Comparison of ENCODE assay signal across 11 cellular contexts in the genomic region with DNA sequence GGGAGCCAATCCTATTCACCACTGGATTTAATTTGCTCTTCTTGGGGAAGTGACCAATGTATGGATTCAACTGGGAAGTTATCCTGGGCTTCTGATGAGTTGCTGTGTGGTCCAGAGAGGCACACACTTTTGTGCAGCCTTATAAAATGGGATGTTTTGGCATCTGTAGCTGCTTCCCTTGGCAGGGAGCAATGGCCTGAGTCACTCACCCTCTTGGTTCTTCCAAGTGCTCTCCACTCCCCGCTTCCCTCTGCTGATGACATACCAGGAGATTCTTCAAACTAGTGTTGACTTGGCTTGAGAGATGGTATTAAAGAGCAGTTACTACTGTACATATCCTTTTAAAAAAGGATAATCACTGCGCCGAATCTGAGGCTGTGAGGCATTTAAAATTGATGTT.
A peak's percentile ranks its signal among the peaks of the same experiment; 100 is the strongest.
DNase-seq lines count a peak whose midpoint lies in the region; ATAC-seq and TF ChIP-seq lines count a peak whose summit lies in the region.
"Had no signal": no experiment of that assay in that cellular context is flagged by ENCODE, and none has a peak within 500 bp of the region (broad histone marks: within the 10 kb centered on the region; RNA-seq: fewer than 3 reads in every experiment).

No MANE protein-coding gene starts in this region.

- H3K4me1 ChIP-seq in gastrocnemius medialis: peaks cover 49 to 61% of the 10 kb centered on the region in 2 donors

- H3K9me3 ChIP-seq in gastrocnemius medialis: no peaks in the 10 kb centered on the region
- H3K9me3 ChIP-seq: vagina had no signal

- no peaks in the 10 kb centered on the region for H3K36me3 ChIP-seq in gastrocnemius medialis
- H3K36me3 ChIP-seq: vagina had no signal

- H3K27ac ChIP-seq in gastrocnemius medialis: peak overlapping the region; percentile 62 to 76 (median 71)
- H3K27ac ChIP-seq: vagina had no signal

- H3K27me3 ChIP-seq in gastrocnemius medialis: no peaks in the 10 kb centered on the region
- H3K27me3 ChIP-seq: vagina had no signal

- intact Hi-C loops in gastrocnemius medialis (cut with DNase I; ENCODE audit: low total_unique reads): loop anchor here (5.0 to 10.0 kb wide), 2 partner anchors 84 to 427 kb away; no protein-coding TSS in a partner anchor

- in situ Hi-C loops in gastrocnemius medialis (cut with MboI; ENCODE audit: low sequenced_read_pairs in 4 of 4): loop anchor here in 1 of 4 donors (25.0 kb wide), 1 partner anchor 89 kb away; no protein-coding TSS in a partner anchor

- peak; percentile 89 for DNase-seq in GM03348 (ENCODE audit: low spot score)
- peak; percentile 51 for DNase-seq in fibroblast of villous mesenchyme (ENCODE audit: low read depth)
- DNase-seq in gastrocnemius medialis: peak; percentile 62 to 83
- no peak for DNase-seq in SKM-1 treated with dmso at 0.1 percent for 144 hours (lab: John Stamatoyannopoulos, UW; ENCODE audit: unreplicated experiment)
- no peak for DNase-seq in stimulated activated CD4-positive, alpha-beta T cell treated with anti-CD3 and anti-CD28 coated beads, Interleukin-1b, Interleukin-23, amount 100 ng/mL, for 48 hours
- DNase-seq in NCI-H2196 (lab: John Stamatoyannopoulos, UW; ENCODE audit: unreplicated experiment): no peak
- DNase-seq: NCI-H2081 treated with DMSO at 0.1 percent for 48 hours; stimulated activated CD4-positive, alpha-beta T cell treated with anti-CD3 and anti-CD28 coated beads, Interleukin-4, amount 100 ng/mL, for 24 hours had no signal

- TF ChIP-seq CTCF in fibroblast of villous mesenchyme (IDR thresholded peaks at IDR 0.05; ENCODE audit: insufficient read depth, low read depth, low read length): no peak
- no peak for TF ChIP-seq CTCF in gastrocnemius medialis (IDR thresholded peaks at IDR 0.05 in 4 of 5, conservative IDR thresholded peaks at IDR 0.05 in 1 of 5)

- no peak for TF ChIP-seq POLR2A in gastrocnemius medialis (IDR thresholded peaks at IDR 0.05)

- ATAC-seq in SK-N-SH treated with all-trans-retinoic acid at 6 μM for 48 hours: peak; percentile 94
- ATAC-seq in gastrocnemius medialis: peak; percentile 90 to 93
- ATAC-seq in GM21619 (IDR thresholded peaks at IDR 0.05; ENCODE audit: unreplicated experiment): no peak

- H3K4me3 ChIP-seq in fibroblast of villous mesenchyme (ENCODE audit: low read depth, low read length) (no peak overlapping the region), gastrocnemius medialis (no peak overlapping the region)
- H3K4me3 ChIP-seq: vagina had no signal

TF ChIP-seq in SK-N-SH treated with all-trans-retinoic acid at 6 μM for 48 hours, 23 proteins besides CTCF, POLR2A, EP300 and RAD21:
- TF ChIP-seq ISL1 (CRISPR knock-in tag; IDR thresholded peaks at IDR 0.05): no peak
- no peak for TF ChIP-seq TCF4 (CRISPR knock-in tag; IDR thresholded peaks at IDR 0.05; ENCODE audit: borderline replicate concordance)
- no peak for TF ChIP-seq ZNF70 (CRISPR knock-in tag; IDR thresholded peaks at IDR 0.05)
- no peak for TF ChIP-seq ZFP3 (CRISPR knock-in tag; IDR thresholded peaks at IDR 0.05)
- TF ChIP-seq, protein P1, sequence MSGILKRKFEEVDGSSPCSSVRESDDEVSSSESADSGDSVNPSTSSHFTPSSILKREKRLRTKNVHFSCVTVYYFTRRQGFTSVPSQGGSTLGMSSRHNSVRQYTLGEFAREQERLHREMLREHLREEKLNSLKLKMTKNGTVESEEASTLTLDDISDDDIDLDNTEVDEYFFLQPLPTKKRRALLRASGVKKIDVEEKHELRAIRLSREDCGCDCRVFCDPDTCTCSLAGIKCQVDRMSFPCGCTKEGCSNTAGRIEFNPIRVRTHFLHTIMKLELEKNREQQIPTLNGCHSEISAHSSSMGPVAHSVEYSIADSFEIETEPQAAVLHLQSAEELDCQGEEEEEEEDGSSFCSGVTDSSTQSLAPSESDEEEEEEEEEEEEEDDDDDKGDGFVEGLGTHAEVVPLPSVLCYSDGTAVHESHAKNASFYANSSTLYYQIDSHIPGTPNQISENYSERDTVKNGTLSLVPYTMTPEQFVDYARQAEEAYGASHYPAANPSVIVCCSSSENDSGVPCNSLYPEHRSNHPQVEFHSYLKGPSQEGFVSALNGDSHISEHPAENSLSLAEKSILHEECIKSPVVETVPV (CRISPR knock-in tag; IDR thresholded peaks at IDR 0.05): no peak
- TF ChIP-seq ZFP30 (CRISPR knock-in tag; IDR thresholded peaks at IDR 0.05): no peak
- TF ChIP-seq ESRRG (CRISPR knock-in tag; IDR thresholded peaks at IDR 0.05): no peak
- TF ChIP-seq PPARA (CRISPR knock-in tag; IDR thresholded peaks at IDR 0.05; ENCODE audit: borderline replicate concordance): no peak
- TF ChIP-seq, protein P2, sequence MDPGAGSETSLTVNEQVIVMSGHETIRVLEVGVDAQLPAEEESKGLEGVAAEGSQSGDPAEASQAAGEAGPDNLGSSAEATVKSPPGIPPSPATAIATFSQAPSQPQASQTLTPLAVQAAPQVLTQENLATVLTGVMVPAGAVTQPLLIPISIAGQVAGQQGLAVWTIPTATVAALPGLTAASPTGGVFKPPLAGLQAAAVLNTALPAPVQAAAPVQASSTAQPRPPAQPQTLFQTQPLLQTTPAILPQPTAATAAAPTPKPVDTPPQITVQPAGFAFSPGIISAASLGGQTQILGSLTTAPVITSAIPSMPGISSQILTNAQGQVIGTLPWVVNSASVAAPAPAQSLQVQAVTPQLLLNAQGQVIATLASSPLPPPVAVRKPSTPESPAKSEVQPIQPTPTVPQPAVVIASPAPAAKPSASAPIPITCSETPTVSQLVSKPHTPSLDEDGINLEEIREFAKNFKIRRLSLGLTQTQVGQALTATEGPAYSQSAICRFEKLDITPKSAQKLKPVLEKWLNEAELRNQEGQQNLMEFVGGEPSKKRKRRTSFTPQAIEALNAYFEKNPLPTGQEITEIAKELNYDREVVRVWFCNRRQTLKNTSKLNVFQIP (CRISPR knock-in tag; IDR thresholded peaks at IDR 0.05; ENCODE audit: borderline replicate concordance, low read depth): no peak

Comparison
In these comparisons a context has a peak if more than half of its experiments do, and no peak if none do; other contexts are left out.
1. DNase-seq: peak in GM03348 (single experiment), fibroblast of villous mesenchyme (single experiment) and gastrocnemius medialis (2 of 2); none in SKM-1 treated with dmso at 0.1 percent for 144 hours (single experiment), stimulated activated CD4-positive, alpha-beta T cell treated with anti-CD3 and anti-CD28 coated beads, Interleukin-1b, Interleukin-23, amount 100 ng/mL, for 48 hours (single experiment) and NCI-H2196 (single experiment).